9 cellular contexts compared by ENCODE assay signal in genomic region chr15:39312984-39313383, GRCh38.
DNase-seq lines count a peak whose midpoint lies in the region; ATAC-seq and TF ChIP-seq lines count a peak whose summit lies in the region.
"Had no signal": no experiment of that assay in that cellular context is flagged by ENCODE, and none has a peak within 500 bp of the region (broad histone marks: within the 10 kb centered on the region; RNA-seq: fewer than 3 reads in every experiment).

No MANE protein-coding gene starts in this region.

- no peaks in the 10 kb centered on the region for H3K36me3 ChIP-seq in gastroesophageal sphincter

- TF ChIP-seq POLR2A in NB4 (IDR thresholded peaks at IDR 0.05; ENCODE audit: extremely low read depth, insufficient read length) (no peak), gastroesophageal sphincter (IDR thresholded peaks at IDR 0.05) (no peak)

- TF ChIP-seq CTCF in C4-2B (conservative IDR thresholded peaks at IDR 0.05) (peak; percentile 32), NB4 (IDR thresholded peaks at IDR 0.05; ENCODE audit: low read depth, low read length) (peak; percentile 67), fibroblast of the aortic adventitia (IDR thresholded peaks at IDR 0.05; ENCODE audit: insufficient read depth, low read length) (peak; percentile 6), gastroesophageal sphincter (IDR thresholded peaks at IDR 0.05) (peak in 1 of 4 experiments; percentile 9)

- DNase-seq in NB4 (ENCODE audit: low read depth) (peak; percentile 77), fibroblast of the aortic adventitia (ENCODE audit: low read depth) (no peak), NCI-H2196 (lab: John Stamatoyannopoulos, UW; ENCODE audit: unreplicated experiment) (no peak), GM03348 (ENCODE audit: low spot score) (no peak)
- no peak for DNase-seq in stimulated activated naive CD4-positive, alpha-beta T cell treated with Interleukin-2 at 50 U/mL for 16 hours (lab: John Stamatoyannopoulos, UW)
- DNase-seq: stimulated activated CD4-positive, alpha-beta T cell treated with anti-CD3 and anti-CD28 coated beads, Interleukin-2, amount 100 ng/mL, for 48 hours had no signal

- H3K9me3 ChIP-seq in gastroesophageal sphincter = no peaks in the 10 kb centered on the region

- H3K27ac ChIP-seq in C4-2B = no peak overlapping the region
- no peak overlapping the region for H3K27ac ChIP-seq in gastroesophageal sphincter

- TF ChIP-seq EP300 in gastroesophageal sphincter (IDR thresholded peaks at IDR 0.05) = no peak

- ATAC-seq in GM18909 (IDR thresholded peaks at IDR 0.05; ENCODE audit: poor library complexity, unreplicated experiment) (peak; percentile 66), gastroesophageal sphincter (no peak)

- 82 to 85% methylated on average over 1 to 3 of the region's 3 CpGs for WGBS in gastroesophageal sphincter (ENCODE audit: low coverage in 1 of 2), 2 donors

- H3K4me3 ChIP-seq in NB4 (ENCODE audit: low read depth, low read length) (no peak overlapping the region), fibroblast of the aortic adventitia (ENCODE audit: low read depth, low read length) (no peak overlapping the region), gastroesophageal sphincter (no peak overlapping the region)

- peaks cover 0 to 25% (median 0%) of the 10 kb centered on the region in 3 donors for H3K4me1 ChIP-seq in gastroesophageal sphincter

- no peaks in the 10 kb centered on the region for H3K27me3 ChIP-seq in gastroesophageal sphincter
